In genomic region chr4:186104895-186105720, GRCh38 we compare ENCODE assay signal across 8 cellular contexts. TPM values are rescaled to one million over a fixed set of nuclear protein-coding genes. Genes with fewer than 3 reads are reported as not detected.
DNase-seq lines count a peak whose midpoint lies in the region; ATAC-seq and TF ChIP-seq lines count a peak whose summit lies in the region.

No MANE protein-coding gene starts in this region.

- no peaks in the 10 kb centered on the region for H3K36me3 ChIP-seq in A673 (ENCODE audit: insufficient read depth, low read length, poor library complexity, severe bottlenecking)
- peaks cover 3% of the 10 kb centered on the region for H3K36me3 ChIP-seq in iPS-15b (ENCODE audit: control insufficient read depth, insufficient read depth, low read length)
- H3K36me3 ChIP-seq in skeletal muscle satellite cell (ENCODE audit: insufficient read depth, low read length) = no peaks in the 10 kb centered on the region

- peaks cover 5 to 14% of the 10 kb centered on the region in 2 donors for H3K36me3 Mint-ChIP-seq in activated naive CD4-positive, alpha-beta T cell treated with anti-CD3 and anti-CD28 coated beads, Interleukin-2, amount 50 U/mL, for 72 hours

- H3K4me3 ChIP-seq in A673 (ENCODE audit: low read depth, low read length, poor library complexity, severe bottlenecking) (peak overlapping the region; percentile 48), iPS-15b (ENCODE audit: low read depth, low read length) (peak overlapping the region; percentile 50), skeletal muscle satellite cell (ENCODE audit: low read length) (peak overlapping the region; percentile 61)

- BruUV-seq in A673 (replicated peaks; lab: Mats Ljungman, UMichigan) = no TSS peak

- H3K27ac Mint-ChIP-seq in activated naive CD4-positive, alpha-beta T cell treated with anti-CD3 and anti-CD28 coated beads, Interleukin-2, amount 50 U/mL, for 72 hours = peak overlapping the region in 1 of 2 donors; percentile 55

- H3K4me1 ChIP-seq in A673 (ENCODE audit: insufficient read depth, low read length, poor library complexity, severe bottlenecking) (peaks cover 9% of the 10 kb centered on the region), iPS-15b (ENCODE audit: control insufficient read depth, insufficient read depth, low read length) (peaks cover 5% of the 10 kb centered on the region), skeletal muscle satellite cell (ENCODE audit: control insufficient read depth, insufficient read depth, low read length) (peaks cover 9% of the 10 kb centered on the region)

- CTCF ChIA-PET in A673 (lab: Charles Lee) = no interaction called here

- no peak overlapping the region for H3K27ac ChIP-seq in A673 (ENCODE audit: low read depth, low read length, poor library complexity, severe bottlenecking)

- H3K9ac ChIP-seq in iPS-15b (ENCODE audit: low read depth, low read length) = no peak overlapping the region
- no peak overlapping the region for H3K9ac ChIP-seq in skeletal muscle satellite cell (ENCODE audit: low read depth, low read length)

- DNase-seq in A673 (ENCODE audit: low spot score) (no peak), UCSD-AML1 (lab: John Stamatoyannopoulos, UW; ENCODE audit: unreplicated experiment) (no peak)
- peak in 1 of 2 donors; percentile 6 for DNase-seq in activated naive CD4-positive, alpha-beta T cell treated with anti-CD3 and anti-CD28 coated beads, Interleukin-2, amount 50 U/mL, for 72 hours (ENCODE audit: low spot score in 2 of 2)

- H3K27me3 ChIP-seq in A673 (replicated peaks; ENCODE audit: insufficient read depth, low read depth, low read length, poor library complexity) (peaks cover 27% of the 10 kb centered on the region), iPS-15b (ENCODE audit: control insufficient read depth, insufficient read depth, low read length) (peaks cover 29% of the 10 kb centered on the region), skeletal muscle satellite cell (ENCODE audit: control insufficient read depth, insufficient read depth, low read length) (peaks cover 59% of the 10 kb centered on the region)

- H3K4me2 ChIP-seq in skeletal muscle satellite cell (ENCODE audit: low read length) = peak overlapping the region; percentile 77

- POLR2A ChIA-PET in A673 (lab: Charles Lee; ENCODE audit: low non-redundant PET) = interaction anchor here (0.7 kb wide), 1 partner anchor 28 kb away, joined by 3 read pairs; no protein-coding TSS in a partner anchor

- H3K9me3 ChIP-seq in A673 (ENCODE audit: low read depth, low read length, poor library complexity, severe bottlenecking) (no peaks in the 10 kb centered on the region), iPS-15b (ENCODE audit: control insufficient read depth, insufficient read depth, low read length) (no peaks in the 10 kb centered on the region), skeletal muscle satellite cell (replicated peaks; ENCODE audit: low read length) (no peaks in the 10 kb centered on the region)

- intact Hi-C loops in A673 (cut with micrococcal nuclease; ENCODE audit: unreplicated experiment) = no loop called here

- 0 out of 2 replicates have a peak, but pooled peaks have one; percentile 18 for TF ChIP-seq CTCF in A673 (conservative IDR thresholded peaks at IDR 0.05; ENCODE audit: low read depth, low read length)

- ATAC-seq in GM18909 (IDR thresholded peaks at IDR 0.05; ENCODE audit: poor library complexity, unreplicated experiment) (peak; percentile 46), HG03103 (IDR thresholded peaks at IDR 0.05; ENCODE audit: low read depth, unreplicated experiment) (peak; percentile 16), HG03565 (IDR thresholded peaks at IDR 0.05; ENCODE audit: unreplicated experiment) (no peak)
- ATAC-seq in activated naive CD4-positive, alpha-beta T cell treated with anti-CD3 and anti-CD28 coated beads, Interleukin-2, amount 50 U/mL, for 72 hours = peak; percentile 36 to 46

- H3K9me3 Mint-ChIP-seq in activated naive CD4-positive, alpha-beta T cell treated with anti-CD3 and anti-CD28 coated beads, Interleukin-2, amount 50 U/mL, for 72 hours = no peaks in the 10 kb centered on the region

RNA-seq across cellular contexts. Expression of gene FAM149A, which starts 0.6 kb away (rescaled TPM):
- total RNA-seq in A673 (2021) = 0.90 and 2.4 TPM in 2 replicates
- total RNA-seq in activated naive CD4-positive, alpha-beta T cell treated with anti-CD3 and anti-CD28 coated beads, Interleukin-2, amount 50 U/mL, for 72 hours = 1 to 10 TPM in 1 of 2 donors, under 1 TPM in 1; 0.97 to 5.1 TPM
- total RNA-seq in skeletal muscle satellite cell (2012; rRNA removed) = 5.2 and 8.9 TPM in 2 replicates

RNA-seq across cellular contexts. Expression of gene TLR3, which starts 36.2 kb away (rescaled TPM):
- 1.8 and 2.5 TPM in 2 replicates for total RNA-seq in A673 (2021)
- under 1 TPM in 1 of 2 donors, not detected in 1; 0.10 TPM for total RNA-seq in activated naive CD4-positive, alpha-beta T cell treated with anti-CD3 and anti-CD28 coated beads, Interleukin-2, amount 50 U/mL, for 72 hours
- total RNA-seq in skeletal muscle satellite cell (2012; rRNA removed) = 3.7 and 6.1 TPM in 2 replicates
